12 cellular contexts compared by ENCODE assay signal in the genomic region with DNA sequence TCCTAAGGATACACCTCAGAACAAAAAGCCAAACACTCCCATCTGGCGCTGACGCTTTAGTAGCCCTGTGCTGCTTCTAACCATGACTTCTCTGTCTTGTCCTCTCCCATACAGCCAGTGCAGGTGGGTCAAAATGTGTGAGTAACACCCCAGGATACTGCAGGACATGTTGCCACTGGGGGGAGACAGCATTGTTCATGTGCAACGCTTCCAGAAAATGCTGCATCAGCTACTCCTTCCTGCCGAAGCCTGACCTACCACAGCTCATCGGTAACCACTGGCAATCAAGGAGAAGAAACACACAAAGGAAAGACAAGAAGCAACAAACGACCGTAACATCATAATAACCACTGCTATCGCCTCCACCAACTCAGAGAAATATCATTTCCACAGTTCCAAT. TPM values are rescaled to one million over a fixed set of nuclear protein-coding genes. Genes with fewer than 3 reads are reported as not detected.
DNase-seq lines count a peak whose midpoint lies in the region; ATAC-seq, FAIRE-seq and TF ChIP-seq lines count a peak whose summit lies in the region.
"Had no signal": no experiment of that assay in that cellular context is flagged by ENCODE, and none has a peak within 500 bp of the region (broad histone marks: within the 10 kb centered on the region; RNA-seq: fewer than 3 reads in every experiment).

No MANE protein-coding gene starts in this region.

- no TSS peak for BruUV-seq in endothelial cell of umbilical vein (replicated peaks; lab: Mats Ljungman, UMichigan)

- intact Hi-C loops in endothelial cell of umbilical vein (cut with micrococcal nuclease) = loop anchor here (1.0 kb wide), 1 partner anchor 71 kb away; no protein-coding TSS in a partner anchor
- intact Hi-C loops in dorsolateral prefrontal cortex (cut with DNase I) = no loop called here

- no peak overlapping the region for H3K4me2 ChIP-seq in OCI-LY1 (ENCODE audit: low read length)
- no peak overlapping the region for H3K4me2 ChIP-seq in endothelial cell of umbilical vein (ENCODE audit: insufficient read depth, low read length)

- no peak for ATAC-seq in GM19455 (IDR thresholded peaks at IDR 0.05; ENCODE audit: unreplicated experiment)

- H3K27ac ChIP-seq in OCI-LY1 (ENCODE audit: low read depth, low read length, poor library complexity, severe bottlenecking) = no peak overlapping the region
- no peak overlapping the region for H3K27ac ChIP-seq in endothelial cell of umbilical vein (ENCODE audit: insufficient read depth, low read depth, low read length)
- no peak overlapping the region for H3K27ac ChIP-seq in dorsolateral prefrontal cortex

- no peak overlapping the region for H3K9ac ChIP-seq in OCI-LY1 (ENCODE audit: low read length)
- no peak overlapping the region for H3K9ac ChIP-seq in endothelial cell of umbilical vein (replicated peaks; ENCODE audit: extremely low read depth, insufficient read depth, low read length)

- peak; percentile 33 for DNase-seq in AG08395 (ENCODE audit: low spot score)
- no peak for DNase-seq in GM10248 (ENCODE audit: extremely low spot score)
- peak; percentile 40 for DNase-seq in endothelial cell of umbilical vein (ENCODE audit: low read depth, low spot score)
- DNase-seq in dorsolateral prefrontal cortex = no peak
- no peak for DNase-seq in NCI-H1694 treated with DMSO at 0.1 percent for 48 hours (lab: John Stamatoyannopoulos, UW)
- DNase-seq in anterior cingulate cortex (lab: John Stamatoyannopoulos, UW) = no peak
- DNase-seq: activated CD4-positive, alpha-beta T cell treated with anti-CD3 and anti-CD28 coated beads, Interleukin-2, amount 10 ng/mL, durations not matched to agents 24 days and 14 days; NCI-H345 had no signal

- H3K4me1 ChIP-seq in OCI-LY1 (ENCODE audit: insufficient read depth, low read length, severe bottlenecking) (no peaks in the 10 kb centered on the region), endothelial cell of umbilical vein (ENCODE audit: control insufficient read depth, extremely low read depth, insufficient read depth, low read length) (no peaks in the 10 kb centered on the region)

- H3K9me1 ChIP-seq in endothelial cell of umbilical vein (replicated peaks; ENCODE audit: control insufficient read depth, extremely low read depth, insufficient read depth, low read length) = no peaks in the 10 kb centered on the region

- H3K79me2 ChIP-seq in OCI-LY1 (ENCODE audit: insufficient read depth, low read length) = no peaks in the 10 kb centered on the region
- H3K79me2 ChIP-seq in endothelial cell of umbilical vein (ENCODE audit: control insufficient read depth, insufficient read depth, low read length) = no peaks in the 10 kb centered on the region

- no peaks in the 10 kb centered on the region for H3F3A ChIP-seq in OCI-LY1 (ENCODE audit: insufficient read depth, low read length)

- H3K4me3 ChIP-seq in OCI-LY1 (ENCODE audit: low read depth, low read length, poor library complexity, severe bottlenecking) (no peak overlapping the region), endothelial cell of umbilical vein (replicated peaks in 1 of 3; ENCODE audit: insufficient read depth in 1 of 3, low read depth in 1 of 3, low read length in 3 of 3) (no peak overlapping the region), dorsolateral prefrontal cortex (no peak overlapping the region)
- H3K4me3 ChIP-seq: lung had no signal

- CTCF ChIA-PET in GM10248 (lab: Yijun Ruan, JAX) = interaction anchor here (0.9 to 1.7 kb wide), 5 partner anchors 7 to 71 kb away, joined by 3 to 9 read pairs (median 4); no protein-coding TSS in a partner anchor
- CTCF ChIA-PET in endothelial cell of umbilical vein (lab: Charles Lee) = interaction anchor here (0.6 to 3.5 kb wide), 5 partner anchors 8 to 71 kb away, joined by 3 to 47 read pairs (median 4); partner anchors contain the start of genes SOX12 and ZCCHC3

- H3K36me3 ChIP-seq in OCI-LY1 (ENCODE audit: insufficient read depth, low read length) (no peaks in the 10 kb centered on the region), endothelial cell of umbilical vein (ENCODE audit: control insufficient read depth in 2 of 2, extremely low read depth in 1 of 2, insufficient read depth in 2 of 2, low read length in 2 of 2) (no peaks in the 10 kb centered on the region)

- POLR2A ChIA-PET in GM10248 (lab: Yijun Ruan, JAX) (no interaction called here), endothelial cell of umbilical vein (lab: Charles Lee) (no interaction called here)

- TF ChIP-seq CTCF in GM10248 (IDR thresholded peaks at IDR 0.05; ENCODE audit: control extremely low read depth, extremely low read depth, low read depth, missing control alignments) (peak; percentile 10), OCI-LY1 (IDR thresholded peaks at IDR 0.05; ENCODE audit: low read length) (peak; percentile 32; the same call in 1 of the 2 replicates), endothelial cell of umbilical vein (IDR thresholded peaks at IDR 0.05; ENCODE audit: extremely low read depth in 1 of 2, insufficient read depth in 1 of 2, low read depth in 1 of 2, low read length in 2 of 2) (peak; percentile 13 to 35), dorsolateral prefrontal cortex (IDR thresholded peaks at IDR 0.05 in 54 of 56, conservative IDR thresholded peaks at IDR 0.05 in 2 of 56; ENCODE audit: low read depth in 1 of 56, partially characterized antibody in 56 of 56) (peak in 19 of 56 donors; percentile 5 to 38 (median 17))

- H3K9me3 ChIP-seq in OCI-LY1 (ENCODE audit: low read length) (no peaks in the 10 kb centered on the region), endothelial cell of umbilical vein (replicated peaks; ENCODE audit: control insufficient read depth, insufficient read depth, low read length) (no peaks in the 10 kb centered on the region)

- no peaks in the 10 kb centered on the region for H3K9me2 ChIP-seq in OCI-LY1 (ENCODE audit: low read depth, low read length)

- no peaks in the 10 kb centered on the region for H4K20me1 ChIP-seq in OCI-LY1 (ENCODE audit: insufficient read depth, low read length)
- H4K20me1 ChIP-seq in endothelial cell of umbilical vein (replicated peaks; ENCODE audit: control insufficient read depth, extremely low read depth, insufficient read depth, low read length) = no peaks in the 10 kb centered on the region

- 0 out of 2 replicates have a peak, but pooled peaks cover 4% of the 10 kb centered on the region for H3K27me3 ChIP-seq in OCI-LY1 (ENCODE audit: insufficient read depth, low read length)
- peaks cover 12 to 22% of the 10 kb centered on the region in 2 experiments for H3K27me3 ChIP-seq in endothelial cell of umbilical vein (ENCODE audit: control insufficient read depth in 2 of 2, insufficient read depth in 2 of 2, low read length in 2 of 2)
- peaks cover 0 to 4% (median 0%) of the 10 kb centered on the region in 45 donors for H3K27me3 ChIP-seq in dorsolateral prefrontal cortex

- peak; percentile 72 for FAIRE-seq in endothelial cell of umbilical vein (lab: Jason Lieb, UNC)

- dilution Hi-C loops in endothelial cell of umbilical vein (cut with MboI; ENCODE audit: extremely low pct_ligation_motif_present, low sequenced_read_pairs) = no loop called here

- H2AFZ ChIP-seq in OCI-LY1 (ENCODE audit: low read length) = no peak overlapping the region
- H2AFZ ChIP-seq in endothelial cell of umbilical vein (ENCODE audit: low read depth, low read length) = no peak overlapping the region

- no peak for TF ChIP-seq POLR2A in endothelial cell of umbilical vein (IDR thresholded peaks at IDR 0.05; ENCODE audit: low read depth, low read length)

RNA-seq across cellular contexts. Expression of gene DEFB132, which starts 1.4 kb away (rescaled TPM):
- total RNA-seq in endothelial cell of umbilical vein = not detected in 2 replicates
- polyA plus RNA-seq in endothelial cell of umbilical vein = not detected in 2 replicates
- polyA plus RNA-seq in endothelial cell of umbilical vein (2011; cell fraction: cytosol; rRNA removed) = not detected in 2 replicates
- not detected in 2 replicates for polyA plus RNA-seq in endothelial cell of umbilical vein (2011; cell fraction: nucleus; rRNA removed)
- polyA plus RNA-seq in endothelial cell of umbilical vein (2012) = not detected in 2 replicates
- polyA minus RNA-seq in endothelial cell of umbilical vein = not detected in 2 replicates
- not detected for polyA minus RNA-seq in endothelial cell of umbilical vein (2011; cell fraction: cytosol; rRNA and poly(A)+ RNA removed)
- not detected in 2 replicates for polyA minus RNA-seq in endothelial cell of umbilical vein (2011; cell fraction: nucleus; rRNA and poly(A)+ RNA removed)
- not detected for total RNA-seq in dorsolateral prefrontal cortex
- total RNA-seq: activated CD4-positive, alpha-beta T cell treated with anti-CD3 and anti-CD28 coated beads, Interleukin-2, amount 10 ng/mL, durations not matched to agents 24 days and 14 days; lung; urinary bladder had no signal
- polyA plus RNA-seq: lung had no signal

RNA-seq across cellular contexts. Expression of gene C20orf96, which starts 31.6 kb away (rescaled TPM):
- total RNA-seq in endothelial cell of umbilical vein = 17.0 and 20.0 TPM in 2 replicates
- polyA plus RNA-seq in endothelial cell of umbilical vein = 17.2 and 17.7 TPM in 2 replicates
- 14.0 and 14.3 TPM in 2 replicates for polyA plus RNA-seq in endothelial cell of umbilical vein (2011; cell fraction: cytosol; rRNA removed)
- polyA plus RNA-seq in endothelial cell of umbilical vein (2011; cell fraction: nucleus; rRNA removed) = 51.4 and 61.9 TPM in 2 replicates
- polyA plus RNA-seq in endothelial cell of umbilical vein (2012) = 22.2 and 23.0 TPM in 2 replicates
- 9.0 and 15.1 TPM in 2 replicates for polyA minus RNA-seq in endothelial cell of umbilical vein
- polyA minus RNA-seq in endothelial cell of umbilical vein (2011; cell fraction: cytosol; rRNA and poly(A)+ RNA removed) = not detected
- polyA minus RNA-seq in endothelial cell of umbilical vein (2011; cell fraction: nucleus; rRNA and poly(A)+ RNA removed) = 14.0 and 17.0 TPM in 2 replicates
- total RNA-seq in dorsolateral prefrontal cortex = 10 to 100 TPM in 87 of 120 experiments, 1 to 10 TPM in 33; 5.9 to 19.2 (median 12.2) TPM

RNA-seq across cellular contexts. Expression of gene DEFB129, which starts 31.9 kb away (rescaled TPM):
- total RNA-seq in endothelial cell of umbilical vein (not detected in 2 replicates), dorsolateral prefrontal cortex (not detected)
- not detected in 2 replicates for polyA plus RNA-seq in endothelial cell of umbilical vein
- polyA plus RNA-seq in endothelial cell of umbilical vein (2011; cell fraction: cytosol; rRNA removed) = not detected in 2 replicates
- polyA plus RNA-seq in endothelial cell of umbilical vein (2011; cell fraction: nucleus; rRNA removed) = not detected in 2 replicates
- polyA plus RNA-seq in endothelial cell of umbilical vein (2012) = not detected in 2 replicates
- not detected in 2 replicates for polyA minus RNA-seq in endothelial cell of umbilical vein
- not detected for polyA minus RNA-seq in endothelial cell of umbilical vein (2011; cell fraction: cytosol; rRNA and poly(A)+ RNA removed)
- not detected in 2 replicates for polyA minus RNA-seq in endothelial cell of umbilical vein (2011; cell fraction: nucleus; rRNA and poly(A)+ RNA removed)
- total RNA-seq: activated CD4-positive, alpha-beta T cell treated with anti-CD3 and anti-CD28 coated beads, Interleukin-2, amount 10 ng/mL, durations not matched to agents 24 days and 14 days; lung; urinary bladder had no signal
- polyA plus RNA-seq: lung, urinary bladder had no signal

RNA-seq across cellular contexts. Expression of gene ZCCHC3, which starts 38.4 kb away (rescaled TPM):
- total RNA-seq in endothelial cell of umbilical vein (22.0 and 24.1 TPM in 2 replicates), dorsolateral prefrontal cortex (10 to 100 TPM in 119 of 120 experiments, 1 to 10 TPM in 1; 9.8 to 20.7 (median 14.3) TPM)
- 13.6 and 14.8 TPM in 2 replicates for polyA plus RNA-seq in endothelial cell of umbilical vein
- 14.9 and 17.1 TPM in 2 replicates for polyA plus RNA-seq in endothelial cell of umbilical vein (2011; cell fraction: cytosol; rRNA removed)
- polyA plus RNA-seq in endothelial cell of umbilical vein (2011; cell fraction: nucleus; rRNA removed) = 10.2 and 11.0 TPM in 2 replicates
- polyA plus RNA-seq in endothelial cell of umbilical vein (2012) = 14.6 and 16.2 TPM in 2 replicates
- polyA minus RNA-seq in endothelial cell of umbilical vein = 16.2 and 21.5 TPM in 2 replicates
- polyA minus RNA-seq in endothelial cell of umbilical vein (2011; cell fraction: cytosol; rRNA and poly(A)+ RNA removed) = 7.0 TPM
- 6.9 and 8.0 TPM in 2 replicates for polyA minus RNA-seq in endothelial cell of umbilical vein (2011; cell fraction: nucleus; rRNA and poly(A)+ RNA removed)

Comparison
In these comparisons a context has a peak if more than half of its experiments do, and no peak if none do; other contexts are left out.
1. DNase-seq: peak in AG08395 (single experiment) and endothelial cell of umbilical vein (single experiment); none in GM10248 (single experiment), dorsolateral prefrontal cortex (0 of 10), NCI-H1694 treated with DMSO at 0.1 percent for 48 hours (single experiment) and anterior cingulate cortex (0 of 58).